In the genomic region with DNA sequence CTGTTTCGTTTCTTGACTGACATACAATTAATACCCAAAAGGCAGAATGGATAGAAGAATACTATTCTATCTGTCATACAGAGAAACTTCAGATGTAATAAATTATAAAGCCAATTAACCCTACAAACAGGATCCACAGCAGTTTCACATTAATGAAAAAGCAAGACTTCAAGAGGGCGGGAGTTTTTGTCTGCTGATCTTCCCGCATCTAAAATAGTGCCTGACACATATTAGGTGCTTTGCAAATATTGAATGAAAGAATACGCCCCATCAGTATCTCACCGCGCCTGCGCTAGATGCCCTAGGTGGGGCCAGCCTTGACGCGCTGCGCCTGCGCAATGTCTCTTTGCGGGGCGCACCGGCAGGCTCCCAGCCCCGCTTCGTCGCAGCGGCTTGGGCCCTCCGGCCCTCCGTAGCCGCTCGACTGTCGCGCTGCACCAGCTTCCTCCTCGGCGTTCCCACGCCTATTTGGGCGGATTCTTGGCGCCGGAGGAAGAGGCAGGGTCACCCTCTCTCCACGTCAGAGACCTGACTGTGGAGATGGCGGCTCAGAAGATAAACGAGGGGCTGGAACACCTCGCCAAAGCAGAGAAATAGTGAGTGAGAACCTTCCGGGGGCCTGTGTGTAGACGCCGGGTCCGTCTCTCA, we compare ENCODE assay signal across 8 cellular contexts. TPM values are rescaled to one million over a fixed set of nuclear protein-coding genes. Genes with fewer than 3 reads are reported as not detected.
DNase-seq lines count a peak whose midpoint lies in the region; ATAC-seq and TF ChIP-seq lines count a peak whose summit lies in the region.

NAPG (plus strand) TSS at position 465 of the 648 bp plus-strand sequence; CDS start at position 541, 76 bp downstream.

- WGBS in IMR-90 (ENCODE audit: extremely low coverage in 2 of 2, insufficient read length in 1 of 2), 2 experiments = 0% methylated on average over 6 of the region's 38 CpGs; no CpG with 5 or more reads in 1 of the 2 experiments

- H2BK15ac ChIP-seq in IMR-90 (ENCODE audit: low read depth, low read length) = 0 out of 3 replicates have a peak within 1 kb of the TSS, but pooled peaks have one; percentile 3

- H3K27ac ChIP-seq in IMR-90 (ENCODE audit: insufficient read depth, low read length) = peak within 1 kb of the TSS; percentile 77
- H3K27ac ChIP-seq in PC-3 (ENCODE audit: low read length) = peak within 1 kb of the TSS; percentile 37

- no peaks in the 10 kb centered on the region for H3K36me3 ChIP-seq in IMR-90 (ENCODE audit: control insufficient read depth, insufficient read depth, low read length)
- H3K36me3 ChIP-seq in PC-3 (ENCODE audit: low read depth, low read length) = no peaks in the 10 kb centered on the region

- H3K14ac ChIP-seq in IMR-90 (replicated peaks; ENCODE audit: low read depth, low read length) = peak within 1 kb of the TSS; percentile 86

- H3K79me1 ChIP-seq in IMR-90 (ENCODE audit: low read depth in 1 of 2, low read length in 2 of 2) = peaks cover 4 to 32% of the 10 kb centered on the region in 2 experiments; a peak in 3 of 4 replicates

- peaks cover 13% of the 10 kb centered on the region for H3K9me1 ChIP-seq in IMR-90 (ENCODE audit: insufficient read depth, low read length)

- H3K4me1 ChIP-seq in IMR-90 (ENCODE audit: control insufficient read depth, insufficient read depth, low read length) = peaks cover 10% of the 10 kb centered on the region
- H3K4me1 ChIP-seq in PC-3 (ENCODE audit: insufficient read depth, low read length) = peaks cover 24% of the 10 kb centered on the region

- H2BK5ac ChIP-seq in IMR-90 (ENCODE audit: low read depth, low read length, poor library complexity, severe bottlenecking) = peak within 1 kb of the TSS; percentile 76

- DNase-seq in DMS 273 treated with DMSO at 0.1 percent for 48 hours (lab: John Stamatoyannopoulos, UW) = peak; percentile 79
- DNase-seq in IMR-90 = peak; percentile 92
- peak; percentile 93 for DNase-seq in PC-3
- DNase-seq in activated T-cell treated with anti-CD3 and anti-CD28 coated beads for 48 hours (ENCODE audit: low read depth) = peak; percentile 89
- no peak for DNase-seq in epithelial cell of proximal tubule (ENCODE audit: low read depth)
- DNase-seq in mucosa of gallbladder (ENCODE audit: low spot score) = peak; percentile 91
- peak; percentile 67 to 80 for DNase-seq in stimulated activated CD8-positive, alpha-beta memory T cell treated with anti-CD3 and anti-CD28 coated beads, Interleukin-4, amount 100 ng/mL, for 4 hours (ENCODE audit: low read depth in 2 of 2, low spot score in 1 of 2)

- no peaks in the 10 kb centered on the region for H3K9me3 ChIP-seq in IMR-90 (ENCODE audit: control insufficient read depth, insufficient read depth, low read length)
- no peaks in the 10 kb centered on the region for H3K9me3 ChIP-seq in PC-3 (ENCODE audit: low read length)

- H4K20me1 ChIP-seq in IMR-90 (ENCODE audit: insufficient read depth, low read length) = peaks cover 29% of the 10 kb centered on the region
- H4K20me1 ChIP-seq in PC-3 (ENCODE audit: low read length) = peaks cover 15% of the 10 kb centered on the region

- intact Hi-C loops in IMR-90 (cut with micrococcal nuclease) (loop anchor here (10.0 kb wide), 1 partner anchor 841 kb away; no protein-coding TSS in a partner anchor), PC-3 (cut with micrococcal nuclease) (loop anchor here (10.0 kb wide), 1 partner anchor 791 kb away; no protein-coding TSS in a partner anchor)

- dilution Hi-C loops in IMR-90 (cut with HindIII; ENCODE audit: low sequenced_read_pairs, unreplicated experiment) = no loop called here

- CTCF ChIA-PET in IMR-90 (lab: Yijun Ruan, JAX) (no interaction called here), PC-3 (lab: Charles Lee) (no interaction called here)

- TF ChIP-seq CTCF in IMR-90 (conservative IDR thresholded peaks at IDR 0.05; ENCODE audit: low read depth, low read length) (no peak), PC-3 (conservative IDR thresholded peaks at IDR 0.05; ENCODE audit: low read depth, low read length) (no peak), epithelial cell of proximal tubule (conservative IDR thresholded peaks at IDR 0.05; ENCODE audit: low read depth, low read length) (no peak)

- peaks cover 6% of the 10 kb centered on the region for H3F3A ChIP-seq in PC-3 (ENCODE audit: low read length, unreplicated experiment)

- no peak for TF ChIP-seq RAD21 in IMR-90 (IDR thresholded peaks at IDR 0.05; ENCODE audit: low read length)

- peak within 1 kb of the TSS; percentile 78 to 94 for H4K8ac ChIP-seq in IMR-90 (ENCODE audit: low read depth in 2 of 2, low read length in 2 of 2)

- POLR2A ChIA-PET in IMR-90 (lab: Charles Lee; ENCODE audit: unreplicated experiment) = interaction anchor here (0.6 to 0.7 kb wide), 4 partner anchors 9 to 1375 kb away, joined by 3 to 8 read pairs (median 4); no protein-coding TSS in a partner anchor
- POLR2A ChIA-PET in PC-3 (lab: Charles Lee; ENCODE audit: unreplicated experiment) = interaction anchor here (0.5 to 0.7 kb wide), 3 partner anchors 61 to 1456 kb away, joined by 3 to 10 read pairs (median 5); partner anchors contain the start of gene IMPA2

- H3K27me3 ChIP-seq in IMR-90 (ENCODE audit: control insufficient read depth, insufficient read depth, low read length) (no peaks in the 10 kb centered on the region), PC-3 (ENCODE audit: low read length) (0 out of 2 replicates have a peak, but pooled peaks cover 3% of the 10 kb centered on the region)

- peak within 1 kb of the TSS; percentile 13; the same call in 1 of the 2 replicates for H2BK120ac ChIP-seq in IMR-90 (ENCODE audit: low read depth, low read length)

- H3K56ac ChIP-seq in IMR-90 (ENCODE audit: extremely low read depth, insufficient read depth, low read length) = peak within 1 kb of the TSS; percentile 70; the same call in 1 of the 2 replicates

- peak within 1 kb of the TSS; percentile 96 for H4K5ac ChIP-seq in IMR-90 (ENCODE audit: low read depth, low read length)

- BruUV-seq in IMR-90 (replicated peaks; lab: Mats Ljungman, UMichigan) (no TSS peak), PC-3 (replicated peaks; lab: Mats Ljungman, UMichigan) (no TSS peak)

- peaks cover 44% of the 10 kb centered on the region for H3K79me2 ChIP-seq in PC-3 (ENCODE audit: low read length)

- H2AK5ac ChIP-seq in IMR-90 (ENCODE audit: low read depth, low read length) = peak within 1 kb of the TSS; percentile 61; the same call in 1 of the 2 replicates

- H3K4ac ChIP-seq in IMR-90 (ENCODE audit: low read depth, low read length) = peak within 1 kb of the TSS; percentile 84

- ATAC-seq in GM21528 (IDR thresholded peaks at IDR 0.05; ENCODE audit: low FRiP score, unreplicated experiment) (peak; percentile 82), IMR-90 (ENCODE audit: low read depth) (peak; percentile 88), PC-3 (peak; percentile 82)

- H3K9ac ChIP-seq in IMR-90 (ENCODE audit: low read depth, low read length) (peak within 1 kb of the TSS; percentile 83), PC-3 (ENCODE audit: low read length) (peak within 1 kb of the TSS; percentile 85)

- H2AFZ ChIP-seq in IMR-90 (replicated peaks; ENCODE audit: low read length, poor library complexity) (peak within 1 kb of the TSS; percentile 94), PC-3 (ENCODE audit: low read length) (peak within 1 kb of the TSS; percentile 73)

- H3K4me2 ChIP-seq in IMR-90 (ENCODE audit: low read depth, low read length) (peak within 1 kb of the TSS; percentile 100), PC-3 (ENCODE audit: low read length) (peak within 1 kb of the TSS; percentile 94)

- peak within 1 kb of the TSS; percentile 63 for H4K91ac ChIP-seq in IMR-90 (ENCODE audit: insufficient read depth, low read depth, low read length)

- peak within 1 kb of the TSS; percentile 93 for H2AK9ac ChIP-seq in IMR-90 (replicated peaks; ENCODE audit: low read depth, low read length, poor library complexity)

- in situ Hi-C loops in IMR-90 (cut with MboI; ENCODE audit: low sequenced_read_pairs) = no loop called here

- peak within 1 kb of the TSS; percentile 32 for H3K18ac ChIP-seq in IMR-90 (ENCODE audit: low read depth, low read length)

- H3K23ac ChIP-seq in IMR-90 (ENCODE audit: low read depth, low read length) = peak within 1 kb of the TSS; percentile 95

- no peaks in the 10 kb centered on the region for H3K9me2 ChIP-seq in PC-3 (replicated peaks; ENCODE audit: low read length)

- H3K4me3 ChIP-seq in IMR-90 (ENCODE audit: insufficient read depth, low read depth, low read length) = peak within 1 kb of the TSS; percentile 83
- peak within 1 kb of the TSS; percentile 98 for H3K4me3 ChIP-seq in PC-3 (ENCODE audit: low read length)
- peak within 1 kb of the TSS; percentile 89 for H3K4me3 ChIP-seq in epithelial cell of proximal tubule (ENCODE audit: low read depth, low read length)

- H2BK20ac ChIP-seq in IMR-90 (ENCODE audit: low read depth, low read length) = no peak within 1 kb of the TSS

- peak; percentile 86 for TF ChIP-seq POLR2A in IMR-90 (IDR thresholded peaks at IDR 0.05; ENCODE audit: low read depth, low read length)

TF ChIP-seq in IMR-90, 13 proteins besides CTCF, POLR2A, EP300 and RAD21 (continues in another document):
- no peak for TF ChIP-seq FOS (IDR thresholded peaks at IDR 0.05; ENCODE audit: low read depth, low read length)
- TF ChIP-seq BHLHE40 (IDR thresholded peaks at IDR 0.05; ENCODE audit: low read depth, low read length) = no peak
- no peak for TF ChIP-seq MXI1 (IDR thresholded peaks at IDR 0.05; ENCODE audit: borderline replicate concordance, low read depth, low read length)
- no peak for TF ChIP-seq CEBPB (IDR thresholded peaks at IDR 0.05; ENCODE audit: low read depth, low read length)
- peak; percentile 85; the same call in 1 of the 2 replicates for TF ChIP-seq CHD1 (IDR thresholded peaks at IDR 0.05; ENCODE audit: low read depth, low read length)
- no peak for TF ChIP-seq NFE2L2 (IDR thresholded peaks at IDR 0.05; ENCODE audit: low read depth, low read length)
- TF ChIP-seq, protein P1, sequence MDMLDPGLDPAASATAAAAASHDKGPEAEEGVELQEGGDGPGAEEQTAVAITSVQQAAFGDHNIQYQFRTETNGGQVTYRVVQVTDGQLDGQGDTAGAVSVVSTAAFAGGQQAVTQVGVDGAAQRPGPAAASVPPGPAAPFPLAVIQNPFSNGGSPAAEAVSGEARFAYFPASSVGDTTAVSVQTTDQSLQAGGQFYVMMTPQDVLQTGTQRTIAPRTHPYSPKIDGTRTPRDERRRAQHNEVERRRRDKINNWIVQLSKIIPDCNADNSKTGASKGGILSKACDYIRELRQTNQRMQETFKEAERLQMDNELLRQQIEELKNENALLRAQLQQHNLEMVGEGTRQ (IDR thresholded peaks at IDR 0.05; ENCODE audit: low read depth, low read length) = no peak
- no peak for TF ChIP-seq MAFK (IDR thresholded peaks at IDR 0.05; ENCODE audit: low read depth, low read length)
- peak; percentile 85 for TF ChIP-seq RCOR1 (IDR thresholded peaks at IDR 0.05; ENCODE audit: insufficient replicate concordance, low read length)
- no peak for TF ChIP-seq RFX5 (IDR thresholded peaks at IDR 0.05; ENCODE audit: low read depth, low read length)

RNA-seq across cellular contexts. Expression of gene NAPG, which starts in this region (rescaled TPM):
- total RNA-seq in IMR-90 (2012; rRNA removed) = 32.8 and 39.2 TPM in 2 replicates
- 9.8 and 13.0 TPM in 2 replicates for polyA plus RNA-seq in IMR-90 (2012; rRNA removed)
- polyA plus RNA-seq in IMR-90 (2012; cell fraction: cytosol; rRNA removed) = 1.6 and 3.1 TPM in 2 replicates
- 3.5 and 30.6 TPM in 2 replicates for polyA plus RNA-seq in IMR-90 (2012; cell fraction: nucleus; rRNA removed; ENCODE audit: low replicate concordance)
- total RNA-seq in PC-3 (2014; rRNA removed) = 24.0 and 24.7 TPM in 2 replicates
- total RNA-seq in epithelial cell of proximal tubule = 26.0 and 29.5 TPM in 2 replicates
- 44.6 TPM for total RNA-seq in mucosa of gallbladder
